8 cellular contexts compared by ENCODE assay signal in the genomic region with DNA sequence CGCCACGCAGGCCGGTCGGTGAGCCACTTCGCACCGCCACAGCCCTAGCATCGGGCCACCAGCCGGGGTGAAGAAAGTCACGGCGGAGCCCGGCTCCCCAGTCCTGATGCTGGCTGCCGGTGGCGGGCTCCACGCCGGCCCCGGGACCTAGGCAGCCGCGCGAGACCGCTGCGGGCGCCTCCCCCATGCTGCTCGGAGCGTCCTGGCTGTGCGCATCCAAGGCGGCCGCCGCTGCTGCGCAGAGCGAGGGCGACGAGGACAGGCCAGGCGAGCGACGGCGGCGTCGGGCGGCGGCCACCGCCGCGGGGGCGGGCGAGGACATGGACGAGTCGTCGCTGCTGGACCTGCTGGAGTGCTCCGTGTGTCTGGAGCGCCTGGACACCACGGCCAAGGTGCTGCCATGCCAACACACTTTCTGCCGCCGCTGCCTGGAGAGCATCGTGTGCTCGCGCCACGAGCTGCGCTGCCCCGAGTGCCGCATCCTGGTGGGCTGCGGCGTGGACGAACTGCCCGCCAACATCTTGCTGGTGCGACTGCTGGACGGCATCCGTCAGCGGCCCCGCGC. TPM values are rescaled to one million over a fixed set of nuclear protein-coding genes. Genes with fewer than 3 reads are reported as not detected.
DNase-seq lines count a peak whose midpoint lies in the region; ATAC-seq and TF ChIP-seq lines count a peak whose summit lies in the region.

No MANE protein-coding gene starts in this region.

- no peak for TF ChIP-seq RAD21 in SK-N-SH (IDR thresholded peaks at IDR 0.05; ENCODE audit: low read length)

- no peaks in the 10 kb centered on the region for H3K9me3 Mint-ChIP-seq in activated CD4-positive, alpha-beta T cell treated with anti-CD3 and anti-CD28 coated beads, Interleukin-2, amount 10 ng/mL, durations not matched to agents 7 days and 5 days

- H3K4me1 Mint-ChIP-seq in activated CD4-positive, alpha-beta T cell treated with anti-CD3 and anti-CD28 coated beads, Interleukin-2, amount 10 ng/mL, durations not matched to agents 7 days and 5 days, result peaks cover 24% of the 10 kb centered on the region

- no peaks in the 10 kb centered on the region for H3K36me3 Mint-ChIP-seq in activated CD4-positive, alpha-beta T cell treated with anti-CD3 and anti-CD28 coated beads, Interleukin-2, amount 10 ng/mL, durations not matched to agents 7 days and 5 days (ENCODE audit: low read depth)

- peaks cover 59% of the 10 kb centered on the region for H3K27me3 Mint-ChIP-seq in activated CD4-positive, alpha-beta T cell treated with anti-CD3 and anti-CD28 coated beads, Interleukin-2, amount 10 ng/mL, durations not matched to agents 7 days and 5 days

- H3K4me1 ChIP-seq in SK-N-SH (ENCODE audit: control insufficient read depth in 1 of 2, insufficient read depth in 2 of 2, low read depth in 1 of 2, low read length in 1 of 2) (peaks cover 19 to 34% of the 10 kb centered on the region in 2 experiments), duodenal mucosa (ENCODE audit: control insufficient read depth in 1 of 2, insufficient read depth in 2 of 2, low read length in 2 of 2) (peaks cover 0 to 16% of the 10 kb centered on the region in 2 donors), lung (ENCODE audit: control insufficient read depth in 2 of 2, insufficient read depth in 2 of 2, low read length in 2 of 2) (peaks cover 0 to 9% of the 10 kb centered on the region in 2 donors), subcutaneous abdominal adipose tissue (ENCODE audit: control insufficient read depth in 5 of 5, insufficient read depth in 5 of 5, low read length in 5 of 5) (peaks cover 6 to 38% (median 30%) of the 10 kb centered on the region in 5 donors)

- peak overlapping the region; percentile 87 for H3K4me2 ChIP-seq in SK-N-SH

- POLR2A ChIA-PET in activated CD4-positive, alpha-beta T cell treated with anti-CD3 and anti-CD28 coated beads, Interleukin-2, amount 10 ng/mL, durations not matched to agents 7 days and 5 days (lab: Charles Lee), result no interaction called here
- POLR2A ChIA-PET in SK-N-SH (lab: Yijun Ruan, JAX), result no interaction called here

- peaks cover 36% of the 10 kb centered on the region for H4K20me1 ChIP-seq in SK-N-SH (ENCODE audit: insufficient read depth)

- no peaks in the 10 kb centered on the region for H3K9me2 ChIP-seq in SK-N-SH

- no peak overlapping the region for H2AFZ ChIP-seq in SK-N-SH (ENCODE audit: low read depth)

- peak; percentile 21 for DNase-seq in activated CD4-positive, alpha-beta T cell treated with anti-CD3 and anti-CD28 coated beads for 1 hour
- no peak for DNase-seq in activated CD4-positive, alpha-beta T cell treated with anti-CD3 and anti-CD28 coated beads, Interleukin-2, amount 10 ng/mL, durations not matched to agents 7 days and 5 days
- DNase-seq in SK-N-SH (peak; percentile 79), lung (ENCODE audit: low spot score) (no peak)

- TF ChIP-seq CTCF in SK-N-SH (IDR thresholded peaks at IDR 0.05), result no peak
- no peak for TF ChIP-seq CTCF in lung (IDR thresholded peaks at IDR 0.05; ENCODE audit: control extremely low read depth, extremely low read depth)

- H3K27me3 ChIP-seq in SK-N-SH (ENCODE audit: insufficient read depth) (no peaks in the 10 kb centered on the region), duodenal mucosa (ENCODE audit: control insufficient read depth in 1 of 2, insufficient read depth in 2 of 2, low read length in 2 of 2) (peaks cover 30 to 36% of the 10 kb centered on the region in 2 donors), lung (ENCODE audit: control insufficient read depth, insufficient read depth) (no peaks in the 10 kb centered on the region), subcutaneous abdominal adipose tissue (ENCODE audit: control insufficient read depth in 5 of 5, insufficient read depth in 4 of 5, low read length in 5 of 5) (no peaks in the 10 kb centered on the region)

- peaks cover 67% of the 10 kb centered on the region for H3K79me2 ChIP-seq in SK-N-SH (ENCODE audit: insufficient read depth)

- WGBS in SK-N-SH (ENCODE audit: low lambda C conversion rate), result 14% methylated on average over 7 of the region's 70 CpGs
- 1 to 2% methylated on average over 68 to 70 of the region's 70 CpGs for WGBS in lung, 2 donors

- no peaks in the 10 kb centered on the region for H3K9me3 ChIP-seq in SK-N-SH
- H3K9me3 ChIP-seq in duodenal mucosa (ENCODE audit: control insufficient read depth in 1 of 2, low read length in 2 of 2), result no peaks in the 10 kb centered on the region
- peaks cover 0 to 2% of the 10 kb centered on the region in 2 donors for H3K9me3 ChIP-seq in lung (ENCODE audit: control insufficient read depth in 2 of 2, insufficient read depth in 1 of 2, low read length in 1 of 2)
- no peaks in the 10 kb centered on the region for H3K9me3 ChIP-seq in subcutaneous abdominal adipose tissue (ENCODE audit: control insufficient read depth in 5 of 5, low read length in 5 of 5)

- H3K27ac Mint-ChIP-seq in activated CD4-positive, alpha-beta T cell treated with anti-CD3 and anti-CD28 coated beads, Interleukin-2, amount 10 ng/mL, durations not matched to agents 7 days and 5 days, result no peak overlapping the region

- peak overlapping the region; percentile 72; the same call in 1 of the 2 replicates for H3K9ac ChIP-seq in SK-N-SH
- no peak overlapping the region for H3K9ac ChIP-seq in duodenal mucosa (ENCODE audit: low read depth in 1 of 2, low read length in 2 of 2)
- peak overlapping the region in 2 of 5 donors; percentile 43 to 52 for H3K9ac ChIP-seq in subcutaneous abdominal adipose tissue (ENCODE audit: low read length in 5 of 5)

- H3K36me3 ChIP-seq in SK-N-SH (replicated peaks in 1 of 2; ENCODE audit: control insufficient read depth in 1 of 2, insufficient read depth in 2 of 2, low read length in 1 of 2) (no peaks in the 10 kb centered on the region), duodenal mucosa (ENCODE audit: control insufficient read depth in 1 of 2, insufficient read depth in 2 of 2, low read length in 2 of 2) (no peaks in the 10 kb centered on the region), lung (ENCODE audit: control insufficient read depth in 2 of 2, insufficient read depth in 2 of 2, low read length in 2 of 2) (no peaks in the 10 kb centered on the region), subcutaneous abdominal adipose tissue (ENCODE audit: control insufficient read depth in 5 of 5, insufficient read depth in 5 of 5, low read length in 5 of 5) (no peaks in the 10 kb centered on the region)

- H3K27ac ChIP-seq in SK-N-SH (ENCODE audit: low read depth in 2 of 2, low read length in 1 of 2) (no peak overlapping the region), duodenal mucosa (ENCODE audit: low read depth, low read length) (no peak overlapping the region), lung (ENCODE audit: low read depth in 1 of 2, low read length in 1 of 2) (peak overlapping the region; percentile 30 to 74), subcutaneous abdominal adipose tissue (ENCODE audit: low read depth, low read length) (no peak overlapping the region)

- peak overlapping the region; percentile 70 to 80 for H3K4me3 ChIP-seq in SK-N-SH (ENCODE audit: low read depth in 2 of 2, low read length in 1 of 2)
- peak overlapping the region; percentile 67 to 75 for H3K4me3 ChIP-seq in duodenal mucosa (ENCODE audit: low read depth in 1 of 2, low read length in 2 of 2)
- H3K4me3 ChIP-seq in lung, result peak overlapping the region; percentile 63
- peak overlapping the region in 4 of 5 donors; percentile 78 to 90 (median 82) for H3K4me3 ChIP-seq in subcutaneous abdominal adipose tissue (ENCODE audit: low read depth in 1 of 5, low read length in 5 of 5)

- peak; percentile 30 for ATAC-seq in lung (ENCODE audit: insufficient read depth, low FRiP score)
- ATAC-seq in HG03520 (IDR thresholded peaks at IDR 0.05; ENCODE audit: unreplicated experiment), result no peak
- ATAC-seq in HG02623 (IDR thresholded peaks at IDR 0.05; ENCODE audit: unreplicated experiment), result no peak

- CTCF ChIA-PET in activated CD4-positive, alpha-beta T cell treated with anti-CD3 and anti-CD28 coated beads, Interleukin-2, amount 10 ng/mL, durations not matched to agents 7 days and 5 days (lab: Charles Lee), result interaction anchor here (1.1 to 1.3 kb wide), 3 partner anchors 134 to 381 kb away, joined by 3 to 6 read pairs (median 3); no protein-coding TSS in a partner anchor
- CTCF ChIA-PET in SK-N-SH (lab: Yijun Ruan, JAX), result interaction anchor here (1.0 to 14.0 kb wide), 14 partner anchors 9 to 485 kb away, joined by 3 to 160 read pairs (median 4); partner anchors contain the start of gene SOWAHC

- no peak overlapping the region for H3K4me3 Mint-ChIP-seq in activated CD4-positive, alpha-beta T cell treated with anti-CD3 and anti-CD28 coated beads, Interleukin-2, amount 10 ng/mL, durations not matched to agents 7 days and 5 days

- H3F3A ChIP-seq in SK-N-SH (replicated peaks; ENCODE audit: insufficient read depth), result peaks cover 27% of the 10 kb centered on the region

- TF ChIP-seq EP300 in SK-N-SH (IDR thresholded peaks at IDR 0.05; ENCODE audit: borderline replicate concordance in 1 of 2, low read depth in 1 of 2, low read length in 1 of 2), result no peak

TF ChIP-seq in SK-N-SH, 30 proteins besides CTCF, POLR2A, EP300 and RAD21:
- TF ChIP-seq NRF1 (IDR thresholded peaks at IDR 0.05; ENCODE audit: low read depth, low read length), result 0 out of 2 replicates have a peak, but pooled peaks have one; percentile 18
- no peak for TF ChIP-seq NFIC (IDR thresholded peaks at IDR 0.05; ENCODE audit: borderline replicate concordance)
- TF ChIP-seq TEAD4 (IDR thresholded peaks at IDR 0.05; ENCODE audit: borderline replicate concordance, insufficient read depth), result no peak
- no peak for TF ChIP-seq TCF12 (IDR thresholded peaks at IDR 0.05)
- TF ChIP-seq, protein P1, sequence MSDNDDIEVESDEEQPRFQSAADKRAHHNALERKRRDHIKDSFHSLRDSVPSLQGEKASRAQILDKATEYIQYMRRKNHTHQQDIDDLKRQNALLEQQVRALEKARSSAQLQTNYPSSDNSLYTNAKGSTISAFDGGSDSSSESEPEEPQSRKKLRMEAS (IDR thresholded peaks at IDR 0.05; ENCODE audit: low read depth), result 0 out of 2 replicates have a peak, but pooled peaks have one; percentile 7
- TF ChIP-seq GABPA (IDR thresholded peaks at IDR 0.05; ENCODE audit: low read depth), result no peak
- no peak for TF ChIP-seq TAF1 (IDR thresholded peaks at IDR 0.05; ENCODE audit: borderline replicate concordance, low read depth, low read length)
- TF ChIP-seq, protein P2, sequence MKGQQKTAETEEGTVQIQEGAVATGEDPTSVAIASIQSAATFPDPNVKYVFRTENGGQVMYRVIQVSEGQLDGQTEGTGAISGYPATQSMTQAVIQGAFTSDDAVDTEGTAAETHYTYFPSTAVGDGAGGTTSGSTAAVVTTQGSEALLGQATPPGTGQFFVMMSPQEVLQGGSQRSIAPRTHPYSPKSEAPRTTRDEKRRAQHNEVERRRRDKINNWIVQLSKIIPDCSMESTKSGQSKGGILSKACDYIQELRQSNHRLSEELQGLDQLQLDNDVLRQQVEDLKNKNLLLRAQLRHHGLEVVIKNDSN (IDR thresholded peaks at IDR 0.05; ENCODE audit: borderline replicate concordance, low read depth), result no peak

RNA-seq across cellular contexts. Expression of gene SH3RF3, which starts 0.4 kb away (rescaled TPM):
- under 1 TPM; 0.08 to 0.17 TPM for total RNA-seq in activated CD4-positive, alpha-beta T cell treated with anti-CD3 and anti-CD28 coated beads, Interleukin-2, amount 10 ng/mL, durations not matched to agents 7 days and 5 days
- polyA plus RNA-seq in SK-N-SH (2012; rRNA removed) (1.3 and 1.9 TPM in 2 replicates), lung (1 to 10 TPM; 2.9 to 8.7 TPM)
- polyA plus RNA-seq in SK-N-SH (2012; cell fraction: cytosol; rRNA removed), result 0.99 and 1.5 TPM in 2 replicates
- polyA plus RNA-seq in SK-N-SH (2012; cell fraction: nucleus; rRNA removed), result 3.5 and 3.8 TPM in 2 replicates
- total RNA-seq in lung, result 1 to 10 TPM; 8.5 to 9.7 TPM

Comparison
In these comparisons a context has a peak if more than half of its experiments do, and no peak if none do; other contexts are left out.
1. DNase-seq: peak in activated CD4-positive, alpha-beta T cell treated with anti-CD3 and anti-CD28 coated beads for 1 hour (single experiment) and SK-N-SH (single experiment); none in activated CD4-positive, alpha-beta T cell treated with anti-CD3 and anti-CD28 coated beads, Interleukin-2, amount 10 ng/mL, durations not matched to agents 7 days and 5 days (single experiment) and lung (single experiment).
2. H3K27ac ChIP-seq: peak in lung (2 of 2); none in SK-N-SH (0 of 2), duodenal mucosa (single experiment) and subcutaneous abdominal adipose tissue (single experiment).
3. RNA of gene SH3RF3, which starts 0.4 kb away (total RNA-seq): 8.5 to 9.7 TPM in lung; 0.08 to 0.17 TPM in activated CD4-positive, alpha-beta T cell treated with anti-CD3 and anti-CD28 coated beads, Interleukin-2, amount 10 ng/mL, durations not matched to agents 7 days and 5 days; every median in the first group is over 4 times any median in the second.
4. Peak in every context shown above with its lines, with median percentiles within 50 percentile points of each other: H3K4me3 ChIP-seq.